In the genomic region with DNA sequence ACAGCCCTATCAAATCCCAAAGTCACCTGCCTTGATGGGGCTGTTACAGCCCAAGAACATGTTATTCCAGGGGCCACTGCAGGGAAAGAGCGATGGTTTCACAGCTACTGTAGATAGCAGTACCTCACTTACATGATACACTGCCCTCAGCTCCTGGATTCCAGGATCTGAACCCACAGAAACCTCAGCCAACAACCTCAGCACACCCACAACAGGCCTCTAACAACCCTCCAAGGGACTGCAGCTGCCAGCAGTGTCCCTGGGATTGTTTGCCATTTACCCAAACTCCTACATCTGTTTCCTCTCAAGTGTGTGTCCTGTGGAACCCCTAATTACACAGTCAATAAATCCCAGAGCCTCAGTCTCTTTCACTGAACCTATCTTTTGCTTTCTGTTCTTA, we compare ENCODE assay signal across 18 cellular contexts. TPM values are rescaled to one million over a fixed set of nuclear protein-coding genes. Genes with fewer than 3 reads are reported as not detected.
DNase-seq lines count a peak whose midpoint lies in the region; ATAC-seq and TF ChIP-seq lines count a peak whose summit lies in the region.
"Had no signal": no experiment of that assay in that cellular context is flagged by ENCODE, and none has a peak within 500 bp of the region (broad histone marks: within the 10 kb centered on the region; RNA-seq: fewer than 3 reads in every experiment).

No MANE protein-coding gene starts in this region.

- no peaks in the 10 kb centered on the region for H3F3A ChIP-seq in GM23338 (replicated peaks; ENCODE audit: low read depth)

- intact Hi-C loops in activated CD4-positive, alpha-beta T cell treated with anti-CD3 and anti-CD28 coated beads, Interleukin-2, amount 10 ng/mL, durations not matched to agents 24 days and 14 days (cut with micrococcal nuclease): loop anchor here (1.0 to 2.0 kb wide), 3 partner anchors 28 to 355 kb away; partner anchors contain the start of genes OSBPL1A and TTC39C
- intact Hi-C loops in natural killer cell (cut with micrococcal nuclease): loop anchor here (10.0 kb wide), 1 partner anchor 115 kb away; no protein-coding TSS in a partner anchor

- H3K4me3 ChIP-seq in GM23338 (no peak overlapping the region), astrocyte of the cerebellum (ENCODE audit: low read depth, low read length) (no peak overlapping the region)
- H3K4me3 ChIP-seq: lower lobe of right lung, tibial nerve had no signal

- peak overlapping the region; percentile 49 for H3K4me3 Mint-ChIP-seq in activated CD4-positive, alpha-beta T cell treated with anti-CD3 and anti-CD28 coated beads, Interleukin-2, amount 10 ng/mL, durations not matched to agents 24 days and 14 days
- no peak overlapping the region for H3K4me3 Mint-ChIP-seq in GM23338
- H3K4me3 Mint-ChIP-seq in natural killer cell: no peak overlapping the region
- H3K4me3 Mint-ChIP-seq: HFFc6 had no signal

- ATAC-seq in GM23338 (no peak), natural killer cell (no peak)
- ATAC-seq: lower lobe of right lung, sciatic nerve had no signal

- H3K27ac ChIP-seq in GM23338 (ENCODE audit: low read depth): peak overlapping the region; percentile 30; the same call in 1 of the 2 replicates
- H3K27ac ChIP-seq: lower lobe of right lung, tibial nerve, WERI-Rb-1 had no signal

- peaks cover 9% of the 10 kb centered on the region for H3K36me3 Mint-ChIP-seq in activated CD4-positive, alpha-beta T cell treated with anti-CD3 and anti-CD28 coated beads, Interleukin-2, amount 10 ng/mL, durations not matched to agents 24 days and 14 days (ENCODE audit: low read depth)
- H3K36me3 Mint-ChIP-seq in GM23338 (ENCODE audit: low read depth) (peaks cover 61% of the 10 kb centered on the region), natural killer cell (no peaks in the 10 kb centered on the region)

- peaks cover 37% of the 10 kb centered on the region for H3K4me1 Mint-ChIP-seq in activated CD4-positive, alpha-beta T cell treated with anti-CD3 and anti-CD28 coated beads, Interleukin-2, amount 10 ng/mL, durations not matched to agents 24 days and 14 days
- H3K4me1 Mint-ChIP-seq in GM23338 (peaks cover 30% of the 10 kb centered on the region), natural killer cell (no peaks in the 10 kb centered on the region)

- peaks cover 3% of the 10 kb centered on the region; the same call in 1 of the 2 replicates for H4K20me1 ChIP-seq in GM23338 (replicated peaks; ENCODE audit: insufficient read depth)

- no peak overlapping the region for H2AFZ ChIP-seq in GM23338

- no peak for DNase-seq in activated CD4-positive, alpha-beta T cell treated with anti-CD3 and anti-CD28 coated beads, Interleukin-2, amount 10 ng/mL, durations not matched to agents 24 days and 14 days
- no peak for DNase-seq in activated CD4-positive, alpha-beta T cell treated with anti-CD3 and anti-CD28 coated beads for 4 hours
- DNase-seq in GM23338 (ENCODE audit: low spot score) (no peak), astrocyte of the cerebellum (ENCODE audit: low read depth) (peak; percentile 70), natural killer cell (no peak), DMS79 treated with DMSO at 0.1 percent for 48 hours (lab: John Stamatoyannopoulos, UW) (no peak), KG1 (lab: John Stamatoyannopoulos, UW) (no peak)
- peak; percentile 69 for DNase-seq in stimulated activated CD4-positive, alpha-beta T cell treated with anti-CD3 and anti-CD28 coated beads, Interleukin-1b, Interleukin-23, amount 100 ng/mL, for 48 hours
- DNase-seq: ACHN, HFFc6, lower lobe of right lung, NCI-H226, SK-N-SH, WERI-Rb-1 had no signal

- H3K27ac Mint-ChIP-seq in activated CD4-positive, alpha-beta T cell treated with anti-CD3 and anti-CD28 coated beads, Interleukin-2, amount 10 ng/mL, durations not matched to agents 24 days and 14 days: peak overlapping the region; percentile 75
- H3K27ac Mint-ChIP-seq in GM23338: no peak overlapping the region; the same call in 1 of the 2 replicates
- H3K27ac Mint-ChIP-seq in natural killer cell: no peak overlapping the region
- H3K27ac Mint-ChIP-seq: HFFc6 had no signal

- peaks cover 9% of the 10 kb centered on the region for H3K9me3 Mint-ChIP-seq in activated CD4-positive, alpha-beta T cell treated with anti-CD3 and anti-CD28 coated beads, Interleukin-2, amount 10 ng/mL, durations not matched to agents 24 days and 14 days
- H3K9me3 Mint-ChIP-seq in GM23338 (no peaks in the 10 kb centered on the region), natural killer cell (no peaks in the 10 kb centered on the region)
- H3K9me3 Mint-ChIP-seq: activated naive CD4-positive, alpha-beta T cell treated with anti-CD3 and anti-CD28 coated beads, Interleukin-2, amount 50 U/mL, for 24 hours; HFFc6 had no signal

- no peaks in the 10 kb centered on the region for H3K9me2 ChIP-seq in GM23338 (ENCODE audit: insufficient read depth)
- H3K9me2 ChIP-seq: SK-N-SH had no signal

- peaks cover 17% of the 10 kb centered on the region for H3K36me3 ChIP-seq in GM23338 (ENCODE audit: insufficient read depth)

- in situ Hi-C loops in astrocyte of the cerebellum (cut with HindIII; ENCODE audit: low sequenced_read_pairs): no loop called here

- TF ChIP-seq CTCF in GM23338 (conservative IDR thresholded peaks at IDR 0.05; ENCODE audit: low read depth in 2 of 2): no peak
- TF ChIP-seq CTCF in astrocyte of the cerebellum (IDR thresholded peaks at IDR 0.05; ENCODE audit: low read depth, low read length, missing control alignments): no peak
- TF ChIP-seq CTCF in natural killer cell (IDR thresholded peaks at IDR 0.05): no peak

- no peaks in the 10 kb centered on the region for H3K27me3 ChIP-seq in GM23338 (ENCODE audit: insufficient read depth)
- H3K27me3 ChIP-seq: tibial nerve had no signal

- peaks cover 10% of the 10 kb centered on the region; the same call in 1 of the 2 replicates for H3K79me2 ChIP-seq in GM23338 (replicated peaks; ENCODE audit: insufficient read depth)

- H3K4me2 ChIP-seq in GM23338: no peak overlapping the region
- H3K4me2 ChIP-seq: SK-N-SH had no signal

- peaks cover 25% of the 10 kb centered on the region for H3K4me1 ChIP-seq in GM23338 (ENCODE audit: insufficient read depth)
- H3K4me1 ChIP-seq: lower lobe of right lung, tibial nerve had no signal

- H3K27me3 Mint-ChIP-seq in activated CD4-positive, alpha-beta T cell treated with anti-CD3 and anti-CD28 coated beads, Interleukin-2, amount 10 ng/mL, durations not matched to agents 24 days and 14 days: no peaks in the 10 kb centered on the region
- H3K27me3 Mint-ChIP-seq in GM23338 (ENCODE audit: insufficient read depth, low read depth, poor library complexity) (peaks cover 3% of the 10 kb centered on the region), natural killer cell (ENCODE audit: low read depth in 2 of 2) (peaks cover 0 to 11% of the 10 kb centered on the region in 2 donors)

TF ChIP-seq in GM23338, 12 proteins besides CTCF, POLR2A, EP300 and RAD21:
- TF ChIP-seq EZH2 (IDR thresholded peaks at IDR 0.05; ENCODE audit: low read depth, unreplicated experiment): no peak
- no peak for TF ChIP-seq JUNB (IDR thresholded peaks at IDR 0.05; ENCODE audit: unreplicated experiment)
- TF ChIP-seq ZNF331 (CRISPR knock-in tag; IDR thresholded peaks at IDR 0.05; ENCODE audit: low read depth): no peak
- TF ChIP-seq ETS1 (IDR thresholded peaks at IDR 0.05): no peak

RNA-seq across cellular contexts. Expression of gene OSBPL1A, which starts 28.2 kb away (rescaled TPM):
- 3.1 and 3.5 TPM in 2 replicates for total RNA-seq in activated CD4-positive, alpha-beta T cell treated with anti-CD3 and anti-CD28 coated beads, Interleukin-2, amount 10 ng/mL, durations not matched to agents 24 days and 14 days
- 64.8 and 71.4 TPM in 2 replicates for total RNA-seq in GM23338 (2014; rRNA removed; shearing (Covaris generic))
- 55.6 and 67.5 TPM in 2 replicates for polyA plus RNA-seq in GM23338 (2016; fragmentation: Nextera tagmentation; extraction: Ambion mirVana)
- total RNA-seq in natural killer cell: 10 to 100 TPM in 1 of 3 donors, 1 to 10 TPM in 2; 1.2 to 32.5 (median 1.5) TPM

RNA-seq across cellular contexts. Expression of gene IMPACT, which starts 57.0 kb away (rescaled TPM):
- total RNA-seq in activated CD4-positive, alpha-beta T cell treated with anti-CD3 and anti-CD28 coated beads, Interleukin-2, amount 10 ng/mL, durations not matched to agents 24 days and 14 days: 13.2 and 13.6 TPM in 2 replicates
- total RNA-seq in GM23338 (2014; rRNA removed; shearing (Covaris generic)): 42.1 and 46.6 TPM in 2 replicates
- 43.8 and 47.6 TPM in 2 replicates for polyA plus RNA-seq in GM23338 (2016; fragmentation: Nextera tagmentation; extraction: Ambion mirVana)
- 10 to 100 TPM in 2 of 3 donors, 1 to 10 TPM in 1; 8.4 to 19.9 (median 12.2) TPM for total RNA-seq in natural killer cell
- total RNA-seq: OCI-LY7 had no signal

Comparison
In these comparisons a context has a peak if more than half of its experiments do, and no peak if none do; other contexts are left out.
1. DNase-seq: peak in astrocyte of the cerebellum (single experiment) and stimulated activated CD4-positive, alpha-beta T cell treated with anti-CD3 and anti-CD28 coated beads, Interleukin-1b, Interleukin-23, amount 100 ng/mL, for 48 hours (single experiment); none in activated CD4-positive, alpha-beta T cell treated with anti-CD3 and anti-CD28 coated beads, Interleukin-2, amount 10 ng/mL, durations not matched to agents 24 days and 14 days (single experiment), activated CD4-positive, alpha-beta T cell treated with anti-CD3 and anti-CD28 coated beads for 4 hours (0 of 2), GM23338 (single experiment), natural killer cell (single experiment), DMS79 treated with DMSO at 0.1 percent for 48 hours (single experiment) and KG1 (single experiment).